In the genomic region with DNA sequence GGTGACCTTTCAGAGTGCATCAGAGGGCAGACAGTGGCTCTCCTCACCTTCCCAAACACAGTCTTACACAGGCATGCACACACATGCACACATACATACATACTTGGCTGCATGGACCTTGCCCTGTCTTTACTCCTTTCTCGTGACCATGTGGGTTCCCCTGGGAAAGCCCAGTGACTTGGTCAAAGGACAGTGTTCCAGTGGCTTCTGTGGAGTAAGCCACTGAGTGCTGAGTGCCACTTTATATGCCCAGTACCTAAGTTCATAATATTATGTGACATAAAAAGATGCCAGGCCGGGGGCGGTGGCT, we compare ENCODE assay signal across 31 cellular contexts.
"Had no signal": no experiment of that assay in that cellular context is flagged by ENCODE, and none has a peak within 500 bp of the region (broad histone marks: within the 10 kb centered on the region; RNA-seq: fewer than 3 reads in every experiment).

No MANE protein-coding gene starts in this region.

- H3K4me3 Mint-ChIP-seq: activated CD4-positive, alpha-beta memory T cell treated with anti-CD3 and anti-CD28 coated beads, Interleukin-2, amount 10 ng/mL, durations not matched to agents 7 days and 5 days; activated naive CD4-positive, alpha-beta T cell treated with anti-CD3 and anti-CD28 coated beads, Interleukin-2, amount 50 U/mL, for 24 hours; activated naive CD8-positive, alpha-beta T cell treated with anti-CD3 and anti-CD28 coated beads, Interleukin-2, amount 10 ng/mL, durations not matched to agents 7 days and 5 days; activated T-cell treated with anti-CD3 and anti-CD28 coated beads, Interleukin-2, amount 50 U/mL, for 72 hours; activated T-helper 17 cell treated with anti-CD3 and anti-CD28 coated beads, Interleukin-2, amount 50 U/mL, for 72 hours had no signal

- H3K27me3 Mint-ChIP-seq: activated CD4-positive, alpha-beta memory T cell treated with anti-CD3 and anti-CD28 coated beads, Interleukin-2, amount 10 ng/mL, durations not matched to agents 7 days and 5 days; activated naive CD4-positive, alpha-beta T cell treated with anti-CD3 and anti-CD28 coated beads, Interleukin-2, amount 50 U/mL, for 24 hours; activated T-helper 17 cell treated with anti-CD3 and anti-CD28 coated beads, Interleukin-2, amount 50 U/mL, for 72 hours had no signal

- H3K9me3 Mint-ChIP-seq: activated naive CD4-positive, alpha-beta T cell treated with anti-CD3 and anti-CD28 coated beads, Interleukin-2, amount 50 U/mL, for 24 hours; activated naive CD8-positive, alpha-beta T cell treated with anti-CD3 and anti-CD28 coated beads, Interleukin-2, amount 10 ng/mL, durations not matched to agents 7 days and 5 days; activated T-cell treated with anti-CD3 and anti-CD28 coated beads, Interleukin-2, amount 50 U/mL, for 72 hours; activated T-helper 17 cell treated with anti-CD3 and anti-CD28 coated beads, Interleukin-2, amount 50 U/mL, for 72 hours had no signal

- H3K4me3 ChIP-seq: body of pancreas, MG63, SK-N-MC had no signal

- H3K27ac ChIP-seq: body of pancreas, RWPE1, SK-N-MC, WERI-Rb-1 had no signal

- H3K36me3 ChIP-seq: MG63, WERI-Rb-1 had no signal

- DNase-seq: activated CD4-positive, alpha-beta memory T cell treated with anti-CD3 and anti-CD28 coated beads, Interleukin-2, amount 10 ng/mL, durations not matched to agents 7 days and 5 days; activated CD4-positive, alpha-beta T cell treated with anti-CD3 and anti-CD28 coated beads for 1 hour; activated CD4-positive, alpha-beta T cell treated with anti-CD3 and anti-CD28 coated beads for 48 hours; activated CD4-positive, CD25-positive, alpha-beta regulatory T cell; activated gamma-delta T cell; activated naive CD4-positive, alpha-beta T cell treated with Interleukin-2 at 50 U/mL for 16 hours; activated naive CD8-positive, alpha-beta T cell treated with anti-CD3 and anti-CD28 coated beads, Interleukin-2, amount 10 ng/mL, durations not matched to agents 7 days and 5 days; activated T-cell treated with anti-CD3 and anti-CD28 coated beads, Interleukin-2, amount 50 U/mL, for 1 hour; activated T-cell treated with anti-CD3 and anti-CD28 coated beads, Interleukin-2, amount 50 U/mL, for 72 hours; body of pancreas; caudate nucleus; Kasumi-1; KG1; MG63; NCI-H1048; NCI-H1436; NCI-H1694; NCI-H1930; NCI-H2081 treated with DMSO at 0.1 percent for 48 hours; NCI-H226; PC-3; SIG-M5; T1000; WERI-Rb-1 had no signal

- H3K27ac Mint-ChIP-seq: activated CD4-positive, alpha-beta memory T cell treated with anti-CD3 and anti-CD28 coated beads, Interleukin-2, amount 10 ng/mL, durations not matched to agents 7 days and 5 days; activated naive CD4-positive, alpha-beta T cell treated with anti-CD3 and anti-CD28 coated beads, Interleukin-2, amount 50 U/mL, for 24 hours; activated naive CD8-positive, alpha-beta T cell treated with anti-CD3 and anti-CD28 coated beads, Interleukin-2, amount 10 ng/mL, durations not matched to agents 7 days and 5 days; activated T-cell treated with anti-CD3 and anti-CD28 coated beads, Interleukin-2, amount 50 U/mL, for 72 hours; activated T-helper 17 cell treated with anti-CD3 and anti-CD28 coated beads, Interleukin-2, amount 50 U/mL, for 72 hours had no signal

- H3K27me3 ChIP-seq: body of pancreas, MG63 had no signal

- H3K4me1 Mint-ChIP-seq: activated CD4-positive, alpha-beta memory T cell treated with anti-CD3 and anti-CD28 coated beads, Interleukin-2, amount 10 ng/mL, durations not matched to agents 7 days and 5 days; activated naive CD4-positive, alpha-beta T cell treated with anti-CD3 and anti-CD28 coated beads, Interleukin-2, amount 50 U/mL, for 24 hours; activated naive CD8-positive, alpha-beta T cell treated with anti-CD3 and anti-CD28 coated beads, Interleukin-2, amount 10 ng/mL, durations not matched to agents 7 days and 5 days; activated T-helper 17 cell treated with anti-CD3 and anti-CD28 coated beads, Interleukin-2, amount 50 U/mL, for 72 hours had no signal

- H3K9me3 ChIP-seq: body of pancreas, MG63 had no signal

- FAIRE-seq: astrocyte, bronchial epithelial cell, RCC 7860 had no signal

- H3K4me1 ChIP-seq: body of pancreas had no signal

- H3K36me3 Mint-ChIP-seq: activated naive CD4-positive, alpha-beta T cell treated with anti-CD3 and anti-CD28 coated beads, Interleukin-2, amount 50 U/mL, for 24 hours; activated naive CD8-positive, alpha-beta T cell treated with anti-CD3 and anti-CD28 coated beads, Interleukin-2, amount 10 ng/mL, durations not matched to agents 7 days and 5 days had no signal
